Comparison of ENCODE assay signal across 18 cellular contexts in genomic region chr2:232366461-232366860, GRCh38. TPM values are rescaled to one million over a fixed set of nuclear protein-coding genes. Genes with fewer than 3 reads are reported as not detected.
"Had no signal": no experiment of that assay in that cellular context is flagged by ENCODE, and none has a peak within 500 bp of the region (broad histone marks: within the 10 kb centered on the region; RNA-seq: fewer than 3 reads in every experiment).

No MANE protein-coding gene starts in this region.

RNA-seq across cellular contexts. Expression of gene ALPP, which starts 12.1 kb away (rescaled TPM):
- total RNA-seq: activated CD4-positive, alpha-beta T cell treated with anti-CD3 and anti-CD28 coated beads, Interleukin-2, amount 10 ng/mL, durations not matched to agents 7 days and 5 days; activated CD8-positive, alpha-beta memory T cell treated with anti-CD3 and anti-CD28 coated beads for 36 hours; activated CD8-positive, alpha-beta memory T cell treated with anti-CD3 and anti-CD28 coated beads, Interleukin-2, amount 10 ng/mL, durations not matched to agents 7 days and 5 days; activated CD8-positive, alpha-beta T cell treated with anti-CD3 and anti-CD28 coated beads for 36 hours; activated naive CD8-positive, alpha-beta T cell treated with anti-CD3 and anti-CD28 coated beads, Interleukin-2, amount 10 ng/mL, durations not matched to agents 7 days and 5 days; activated T-helper 1 cell treated with anti-CD3 and anti-CD28 coated beads, Interleukin-12 subunit alpha, Interleukin-12 subunit beta, Interleukin-2, Interleukin-4 antibody, amounts not matched to agents 30 ng/mL and 10 ng/mL and 1 ng/mL, durations not matched to agents 14 hours and 24 hours and 36 hours; activated T-helper 2 cell treated with anti-CD3 and anti-CD28 coated beads, Interferon-gamma antibody, Interleukin-2, Interleukin-4, amounts not matched to agents 10 μg/mL and 5 μg/mL and 100 μg/mL, durations not matched to agents 14 hours and 24 hours and 36 hours; ascending aorta; breast epithelium; cardiac muscle cell; cerebellum; dermis blood vessel endothelial cell; foreskin keratinocyte; gastrocnemius medialis; heart left ventricle; T-helper 1 cell treated with Interleukin-12 subunit alpha and Interleukin-12 subunit beta and Interleukin-4 antibody, amounts not matched to agents 30 ng/mL and 1 ng/mL, for 36 hours had no signal
- polyA plus RNA-seq: cardiac muscle cell, foreskin keratinocyte, heart left ventricle had no signal

RNA-seq across cellular contexts. Expression of gene ALPG, which starts 40.2 kb away (rescaled TPM):
- total RNA-seq: activated CD4-positive, alpha-beta T cell treated with anti-CD3 and anti-CD28 coated beads, Interleukin-2, amount 10 ng/mL, durations not matched to agents 7 days and 5 days; activated CD8-positive, alpha-beta memory T cell treated with anti-CD3 and anti-CD28 coated beads for 36 hours; activated CD8-positive, alpha-beta memory T cell treated with anti-CD3 and anti-CD28 coated beads, Interleukin-2, amount 10 ng/mL, durations not matched to agents 7 days and 5 days; activated CD8-positive, alpha-beta T cell treated with anti-CD3 and anti-CD28 coated beads for 36 hours; activated naive CD4-positive, alpha-beta T cell treated with anti-CD3 and anti-CD28 coated beads, Interleukin-2, amount 50 U/mL, for 72 hours; activated naive CD8-positive, alpha-beta T cell treated with anti-CD3 and anti-CD28 coated beads, Interleukin-2, amount 10 ng/mL, durations not matched to agents 7 days and 5 days; activated T-helper 1 cell treated with anti-CD3 and anti-CD28 coated beads, Interleukin-12 subunit alpha, Interleukin-12 subunit beta, Interleukin-2, Interleukin-4 antibody, amounts not matched to agents 30 ng/mL and 10 ng/mL and 1 ng/mL, durations not matched to agents 14 hours and 24 hours and 36 hours; activated T-helper 2 cell treated with anti-CD3 and anti-CD28 coated beads, Interferon-gamma antibody, Interleukin-2, Interleukin-4, amounts not matched to agents 10 μg/mL and 5 μg/mL and 100 μg/mL, durations not matched to agents 14 hours and 24 hours and 36 hours; ascending aorta; breast epithelium; cardiac muscle cell; cerebellum; dermis blood vessel endothelial cell; esophagus muscularis mucosa; foreskin keratinocyte; gastrocnemius medialis; heart left ventricle; T-helper 1 cell treated with Interleukin-12 subunit alpha and Interleukin-12 subunit beta and Interleukin-4 antibody, amounts not matched to agents 30 ng/mL and 1 ng/mL, for 36 hours had no signal
- polyA plus RNA-seq: cardiac muscle cell, foreskin keratinocyte, heart left ventricle had no signal
